ENCODE assay signal across 1 cellular context in the genomic region with DNA sequence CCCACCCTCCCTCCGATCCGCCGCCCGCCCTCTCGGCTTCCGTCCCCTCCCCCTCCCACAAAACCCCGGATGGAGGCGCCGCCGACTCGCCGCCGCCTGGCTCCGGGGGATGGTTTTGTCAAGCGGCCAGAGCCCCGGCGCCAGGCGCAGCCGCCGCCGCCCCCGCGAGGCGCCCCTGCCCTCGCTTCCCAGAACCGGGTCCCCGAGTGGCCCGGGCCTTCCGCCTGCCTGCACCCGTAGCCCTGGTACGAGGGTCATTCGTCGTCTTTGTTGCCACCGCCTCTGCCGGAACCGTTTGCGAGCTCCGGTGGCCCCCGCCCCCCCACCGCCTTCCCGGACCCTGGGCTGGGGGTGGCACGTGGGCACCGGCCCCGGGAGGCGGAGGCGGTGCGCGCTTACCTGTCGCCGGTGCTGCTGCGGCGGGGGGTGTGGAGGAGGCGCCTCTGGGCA.
TF ChIP-seq lines count a peak whose summit lies in the region.

No MANE protein-coding gene starts in this region.

TF ChIP-seq in K562, 482 proteins besides CTCF, POLR2A, EP300 and RAD21 (continued from another document and continues in another):
- TF ChIP-seq, protein P1, sequence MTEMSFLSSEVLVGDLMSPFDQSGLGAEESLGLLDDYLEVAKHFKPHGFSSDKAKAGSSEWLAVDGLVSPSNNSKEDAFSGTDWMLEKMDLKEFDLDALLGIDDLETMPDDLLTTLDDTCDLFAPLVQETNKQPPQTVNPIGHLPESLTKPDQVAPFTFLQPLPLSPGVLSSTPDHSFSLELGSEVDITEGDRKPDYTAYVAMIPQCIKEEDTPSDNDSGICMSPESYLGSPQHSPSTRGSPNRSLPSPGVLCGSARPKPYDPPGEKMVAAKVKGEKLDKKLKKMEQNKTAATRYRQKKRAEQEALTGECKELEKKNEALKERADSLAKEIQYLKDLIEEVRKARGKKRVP (CRISPR knock-in tag; IDR thresholded peaks at IDR 0.05): no peak
- TF ChIP-seq STAT5A (IDR thresholded peaks at IDR 0.05; ENCODE audit: borderline replicate concordance, low read length): peak; percentile 9; the same call in 1 of the 2 replicates
- TF ChIP-seq NR3C1 (CRISPR knock-in tag; IDR thresholded peaks at IDR 0.05): 0 out of 2 replicates have a peak, but pooled peaks have one; percentile 35
- TF ChIP-seq SRSF3 (IDR thresholded peaks at IDR 0.05; ENCODE audit: insufficient read depth, low read length): peak; percentile 40; the same call in 1 of the 2 replicates
- TF ChIP-seq, protein P2, sequence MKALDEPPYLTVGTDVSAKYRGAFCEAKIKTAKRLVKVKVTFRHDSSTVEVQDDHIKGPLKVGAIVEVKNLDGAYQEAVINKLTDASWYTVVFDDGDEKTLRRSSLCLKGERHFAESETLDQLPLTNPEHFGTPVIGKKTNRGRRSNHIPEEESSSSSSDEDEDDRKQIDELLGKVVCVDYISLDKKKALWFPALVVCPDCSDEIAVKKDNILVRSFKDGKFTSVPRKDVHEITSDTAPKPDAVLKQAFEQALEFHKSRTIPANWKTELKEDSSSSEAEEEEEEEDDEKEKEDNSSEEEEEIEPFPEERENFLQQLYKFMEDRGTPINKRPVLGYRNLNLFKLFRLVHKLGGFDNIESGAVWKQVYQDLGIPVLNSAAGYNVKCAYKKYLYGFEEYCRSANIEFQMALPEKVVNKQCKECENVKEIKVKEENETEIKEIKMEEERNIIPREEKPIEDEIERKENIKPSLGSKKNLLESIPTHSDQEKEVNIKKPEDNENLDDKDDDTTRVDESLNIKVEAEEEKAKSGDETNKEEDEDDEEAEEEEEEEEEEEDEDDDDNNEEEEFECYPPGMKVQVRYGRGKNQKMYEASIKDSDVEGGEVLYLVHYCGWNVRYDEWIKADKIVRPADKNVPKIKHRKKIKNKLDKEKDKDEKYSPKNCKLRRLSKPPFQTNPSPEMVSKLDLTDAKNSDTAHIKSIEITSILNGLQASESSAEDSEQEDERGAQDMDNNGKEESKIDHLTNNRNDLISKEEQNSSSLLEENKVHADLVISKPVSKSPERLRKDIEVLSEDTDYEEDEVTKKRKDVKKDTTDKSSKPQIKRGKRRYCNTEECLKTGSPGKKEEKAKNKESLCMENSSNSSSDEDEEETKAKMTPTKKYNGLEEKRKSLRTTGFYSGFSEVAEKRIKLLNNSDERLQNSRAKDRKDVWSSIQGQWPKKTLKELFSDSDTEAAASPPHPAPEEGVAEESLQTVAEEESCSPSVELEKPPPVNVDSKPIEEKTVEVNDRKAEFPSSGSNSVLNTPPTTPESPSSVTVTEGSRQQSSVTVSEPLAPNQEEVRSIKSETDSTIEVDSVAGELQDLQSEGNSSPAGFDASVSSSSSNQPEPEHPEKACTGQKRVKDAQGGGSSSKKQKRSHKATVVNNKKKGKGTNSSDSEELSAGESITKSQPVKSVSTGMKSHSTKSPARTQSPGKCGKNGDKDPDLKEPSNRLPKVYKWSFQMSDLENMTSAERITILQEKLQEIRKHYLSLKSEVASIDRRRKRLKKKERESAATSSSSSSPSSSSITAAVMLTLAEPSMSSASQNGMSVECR (CRISPR knock-in tag; IDR thresholded peaks at IDR 0.05): peak; percentile 79; the same call in 1 of the 2 replicates
- TF ChIP-seq ZBTB17 (CRISPR knock-in tag; IDR thresholded peaks at IDR 0.05): peak; percentile 69; the same call in 1 of the 2 replicates
- TF ChIP-seq KLF13 (tag; IDR thresholded peaks at IDR 0.05; ENCODE audit: borderline replicate concordance, low read depth): peak; percentile 56; the same call in 1 of the 2 replicates
- TF ChIP-seq CBX1 (IDR thresholded peaks at IDR 0.05; ENCODE audit: low read depth): peak; percentile 13; the same call in 1 of the 2 replicates
- TF ChIP-seq POLR2H (tag; IDR thresholded peaks at IDR 0.05; ENCODE audit: low read depth): peak; percentile 9; the same call in 1 of the 2 replicates
- TF ChIP-seq ZFP36 (IDR thresholded peaks at IDR 0.05; ENCODE audit: low read depth, low read length, partially characterized antibody): no peak
- TF ChIP-seq XRCC5 (IDR thresholded peaks at IDR 0.05; ENCODE audit: low read depth, low read length): no peak
- TF ChIP-seq, protein P3, sequence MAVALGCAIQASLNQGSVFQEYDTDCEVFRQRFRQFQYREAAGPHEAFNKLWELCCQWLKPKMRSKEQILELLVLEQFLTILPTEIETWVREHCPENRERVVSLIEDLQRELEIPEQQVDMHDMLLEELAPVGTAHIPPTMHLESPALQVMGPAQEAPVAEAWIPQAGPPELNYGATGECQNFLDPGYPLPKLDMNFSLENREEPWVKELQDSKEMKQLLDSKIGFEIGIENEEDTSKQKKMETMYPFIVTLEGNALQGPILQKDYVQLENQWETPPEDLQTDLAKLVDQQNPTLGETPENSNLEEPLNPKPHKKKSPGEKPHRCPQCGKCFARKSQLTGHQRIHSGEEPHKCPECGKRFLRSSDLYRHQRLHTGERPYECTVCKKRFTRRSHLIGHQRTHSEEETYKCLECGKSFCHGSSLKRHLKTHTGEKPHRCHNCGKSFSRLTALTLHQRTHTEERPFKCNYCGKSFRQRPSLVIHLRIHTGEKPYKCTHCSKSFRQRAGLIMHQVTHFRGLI (CRISPR knock-in tag; IDR thresholded peaks at IDR 0.05): no peak
- TF ChIP-seq, protein P4, sequence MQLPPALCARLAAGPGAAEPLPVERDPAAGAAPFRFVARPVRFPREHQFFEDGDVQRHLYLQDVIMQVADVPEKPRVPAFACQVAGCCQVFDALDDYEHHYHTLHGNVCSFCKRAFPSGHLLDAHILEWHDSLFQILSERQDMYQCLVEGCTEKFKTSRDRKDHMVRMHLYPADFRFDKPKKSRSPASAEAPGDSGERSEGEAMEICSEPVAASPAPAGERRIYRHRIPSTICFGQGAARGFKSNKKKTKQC (CRISPR knock-in tag; IDR thresholded peaks at IDR 0.05): no peak; the same call in 1 of the 2 replicates
- TF ChIP-seq HDAC2 (IDR thresholded peaks at IDR 0.05): no peak
- TF ChIP-seq, protein P5, sequence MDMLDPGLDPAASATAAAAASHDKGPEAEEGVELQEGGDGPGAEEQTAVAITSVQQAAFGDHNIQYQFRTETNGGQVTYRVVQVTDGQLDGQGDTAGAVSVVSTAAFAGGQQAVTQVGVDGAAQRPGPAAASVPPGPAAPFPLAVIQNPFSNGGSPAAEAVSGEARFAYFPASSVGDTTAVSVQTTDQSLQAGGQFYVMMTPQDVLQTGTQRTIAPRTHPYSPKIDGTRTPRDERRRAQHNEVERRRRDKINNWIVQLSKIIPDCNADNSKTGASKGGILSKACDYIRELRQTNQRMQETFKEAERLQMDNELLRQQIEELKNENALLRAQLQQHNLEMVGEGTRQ (CRISPR knock-in tag; IDR thresholded peaks at IDR 0.05): peak; percentile 20; the same call in 1 of the 2 replicates
- TF ChIP-seq ZZZ3 (IDR thresholded peaks at IDR 0.05): no peak
- TF ChIP-seq HMGN3 (IDR thresholded peaks at IDR 0.05; ENCODE audit: borderline replicate concordance, extremely low read depth, insufficient read length, low read depth, low read length): peak; percentile 4
- TF ChIP-seq ZSCAN32 (CRISPR knock-in tag; IDR thresholded peaks at IDR 0.05): peak; percentile 47; the same call in 1 of the 2 replicates
- TF ChIP-seq ZNF644 (tag; IDR thresholded peaks at IDR 0.05; ENCODE audit: low read depth): no peak; the same call in 1 of the 2 replicates
- TF ChIP-seq MTF1 (CRISPR knock-in tag; IDR thresholded peaks at IDR 0.05; ENCODE audit: borderline replicate concordance): no peak
- TF ChIP-seq, protein P6, sequence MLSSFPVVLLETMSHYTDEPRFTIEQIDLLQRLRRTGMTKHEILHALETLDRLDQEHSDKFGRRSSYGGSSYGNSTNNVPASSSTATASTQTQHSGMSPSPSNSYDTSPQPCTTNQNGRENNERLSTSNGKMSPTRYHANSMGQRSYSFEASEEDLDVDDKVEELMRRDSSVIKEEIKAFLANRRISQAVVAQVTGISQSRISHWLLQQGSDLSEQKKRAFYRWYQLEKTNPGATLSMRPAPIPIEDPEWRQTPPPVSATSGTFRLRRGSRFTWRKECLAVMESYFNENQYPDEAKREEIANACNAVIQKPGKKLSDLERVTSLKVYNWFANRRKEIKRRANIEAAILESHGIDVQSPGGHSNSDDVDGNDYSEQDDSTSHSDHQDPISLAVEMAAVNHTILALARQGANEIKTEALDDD (IDR thresholded peaks at IDR 0.05): no peak
- TF ChIP-seq, protein P7, sequence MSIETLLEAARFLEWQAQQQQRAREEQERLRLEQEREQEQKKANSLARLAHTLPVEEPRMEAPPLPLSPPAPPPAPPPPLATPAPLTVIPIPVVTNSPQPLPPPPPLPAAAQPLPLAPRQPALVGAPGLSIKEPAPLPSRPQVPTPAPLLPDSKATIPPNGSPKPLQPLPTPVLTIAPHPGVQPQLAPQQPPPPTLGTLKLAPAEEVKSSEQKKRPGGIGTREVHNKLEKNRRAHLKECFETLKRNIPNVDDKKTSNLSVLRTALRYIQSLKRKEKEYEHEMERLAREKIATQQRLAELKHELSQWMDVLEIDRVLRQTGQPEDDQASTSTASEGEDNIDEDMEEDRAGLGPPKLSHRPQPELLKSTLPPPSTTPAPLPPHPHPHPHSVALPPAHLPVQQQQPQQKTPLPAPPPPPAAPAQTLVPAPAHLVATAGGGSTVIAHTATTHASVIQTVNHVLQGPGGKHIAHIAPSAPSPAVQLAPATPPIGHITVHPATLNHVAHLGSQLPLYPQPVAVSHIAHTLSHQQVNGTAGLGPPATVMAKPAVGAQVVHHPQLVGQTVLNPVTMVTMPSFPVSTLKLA (conservative IDR thresholded peaks at IDR 0.05): peak in 1 of 2 experiments; percentile 10; a peak in 1 of 4 replicates
- TF ChIP-seq EP400 (IDR thresholded peaks at IDR 0.05): 0 out of 2 replicates have a peak, but pooled peaks have one; percentile 21
- TF ChIP-seq, protein P8, sequence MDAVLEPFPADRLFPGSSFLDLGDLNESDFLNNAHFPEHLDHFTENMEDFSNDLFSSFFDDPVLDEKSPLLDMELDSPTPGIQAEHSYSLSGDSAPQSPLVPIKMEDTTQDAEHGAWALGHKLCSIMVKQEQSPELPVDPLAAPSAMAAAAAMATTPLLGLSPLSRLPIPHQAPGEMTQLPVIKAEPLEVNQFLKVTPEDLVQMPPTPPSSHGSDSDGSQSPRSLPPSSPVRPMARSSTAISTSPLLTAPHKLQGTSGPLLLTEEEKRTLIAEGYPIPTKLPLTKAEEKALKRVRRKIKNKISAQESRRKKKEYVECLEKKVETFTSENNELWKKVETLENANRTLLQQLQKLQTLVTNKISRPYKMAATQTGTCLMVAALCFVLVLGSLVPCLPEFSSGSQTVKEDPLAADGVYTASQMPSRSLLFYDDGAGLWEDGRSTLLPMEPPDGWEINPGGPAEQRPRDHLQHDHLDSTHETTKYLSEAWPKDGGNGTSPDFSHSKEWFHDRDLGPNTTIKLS (IDR thresholded peaks at IDR 0.05; ENCODE audit: borderline replicate concordance, low read depth): 0 out of 2 replicates have a peak, but pooled peaks have one; percentile 20
- TF ChIP-seq ZNF586 (CRISPR knock-in tag; conservative IDR thresholded peaks at IDR 0.05): no peak
- no peak for TF ChIP-seq MECOM (CRISPR knock-in tag; IDR thresholded peaks at IDR 0.05)
- TF ChIP-seq NFRKB (IDR thresholded peaks at IDR 0.05; ENCODE audit: low read depth): peak; percentile 51; the same call in 1 of the 2 replicates
- no peak for TF ChIP-seq ZNF408 (CRISPR knock-in tag; IDR thresholded peaks at IDR 0.05; ENCODE audit: low read depth)
- no peak for TF ChIP-seq GTF2A2 (tag; IDR thresholded peaks at IDR 0.05)
- TF ChIP-seq SRF (CRISPR knock-in tag; IDR thresholded peaks at IDR 0.05): 0 out of 4 replicates have a peak, but pooled peaks of 1 of the 2 experiments have one; percentile 20
- peak; percentile 43 for TF ChIP-seq POLR2B (IDR thresholded peaks at IDR 0.05; ENCODE audit: low read depth, partially characterized antibody)
- TF ChIP-seq COPS2 (conservative IDR thresholded peaks at IDR 0.05): no peak
- no peak for TF ChIP-seq ZNF175 (CRISPR knock-in tag; IDR thresholded peaks at IDR 0.05; ENCODE audit: low read depth)
- 0 out of 2 replicates have a peak, but pooled peaks have one; percentile 60 for TF ChIP-seq GATAD2B (IDR thresholded peaks at IDR 0.05; ENCODE audit: borderline replicate concordance)
- peak; percentile 65; the same call in 1 of the 2 replicates for TF ChIP-seq NR1H2 (CRISPR knock-in tag; IDR thresholded peaks at IDR 0.05)
- no peak for TF ChIP-seq ZNF146 (CRISPR knock-in tag; IDR thresholded peaks at IDR 0.05; ENCODE audit: unreplicated experiment)
- peak; percentile 29; the same call in 1 of the 2 replicates for TF ChIP-seq RBM34 (IDR thresholded peaks at IDR 0.05; ENCODE audit: borderline replicate concordance, insufficient read depth, low read length)
- TF ChIP-seq, protein P9, sequence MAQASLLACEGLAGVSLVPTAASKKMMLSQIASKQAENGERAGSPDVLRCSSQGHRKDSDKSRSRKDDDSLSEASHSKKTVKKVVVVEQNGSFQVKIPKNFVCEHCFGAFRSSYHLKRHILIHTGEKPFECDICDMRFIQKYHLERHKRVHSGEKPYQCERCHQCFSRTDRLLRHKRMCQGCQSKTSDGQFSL (CRISPR knock-in tag; IDR thresholded peaks at IDR 0.05): peak; percentile 97
- TF ChIP-seq, protein P9 (tag; IDR thresholded peaks at IDR 0.05): no peak
- peak; percentile 19; the same call in 1 of the 2 replicates for TF ChIP-seq FOXP1 (CRISPR knock-in tag; IDR thresholded peaks at IDR 0.05)
- no peak for TF ChIP-seq ZNF134 (CRISPR knock-in tag; conservative IDR thresholded peaks at IDR 0.05)
- TF ChIP-seq ZNF589 (CRISPR knock-in tag; IDR thresholded peaks at IDR 0.05; ENCODE audit: low read depth): no peak
- no peak for TF ChIP-seq ATF1 (CRISPR knock-in tag; IDR thresholded peaks at IDR 0.05)
- no peak; the same call in none of the 2 replicates for TF ChIP-seq ATF1 (tag; IDR thresholded peaks at IDR 0.05)
- TF ChIP-seq SAP30 (IDR thresholded peaks at IDR 0.05; ENCODE audit: borderline replicate concordance, insufficient read depth, low read depth, low read length, poor library complexity, severe bottlenecking): peak; percentile 58
- TF ChIP-seq, protein P10, sequence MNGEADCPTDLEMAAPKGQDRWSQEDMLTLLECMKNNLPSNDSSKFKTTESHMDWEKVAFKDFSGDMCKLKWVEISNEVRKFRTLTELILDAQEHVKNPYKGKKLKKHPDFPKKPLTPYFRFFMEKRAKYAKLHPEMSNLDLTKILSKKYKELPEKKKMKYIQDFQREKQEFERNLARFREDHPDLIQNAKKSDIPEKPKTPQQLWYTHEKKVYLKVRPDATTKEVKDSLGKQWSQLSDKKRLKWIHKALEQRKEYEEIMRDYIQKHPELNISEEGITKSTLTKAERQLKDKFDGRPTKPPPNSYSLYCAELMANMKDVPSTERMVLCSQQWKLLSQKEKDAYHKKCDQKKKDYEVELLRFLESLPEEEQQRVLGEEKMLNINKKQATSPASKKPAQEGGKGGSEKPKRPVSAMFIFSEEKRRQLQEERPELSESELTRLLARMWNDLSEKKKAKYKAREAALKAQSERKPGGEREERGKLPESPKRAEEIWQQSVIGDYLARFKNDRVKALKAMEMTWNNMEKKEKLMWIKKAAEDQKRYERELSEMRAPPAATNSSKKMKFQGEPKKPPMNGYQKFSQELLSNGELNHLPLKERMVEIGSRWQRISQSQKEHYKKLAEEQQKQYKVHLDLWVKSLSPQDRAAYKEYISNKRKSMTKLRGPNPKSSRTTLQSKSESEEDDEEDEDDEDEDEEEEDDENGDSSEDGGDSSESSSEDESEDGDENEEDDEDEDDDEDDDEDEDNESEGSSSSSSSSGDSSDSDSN (IDR thresholded peaks at IDR 0.05; ENCODE audit: borderline replicate concordance in 1 of 2, low read depth in 2 of 2, low read length in 2 of 2): peak in 1 of 2 experiments; percentile 52; a peak in 1 of 4 replicates
- no peak for TF ChIP-seq SMARCB1 (IDR thresholded peaks at IDR 0.05; ENCODE audit: insufficient read length, low read depth)
- TF ChIP-seq RBFOX2 (IDR thresholded peaks at IDR 0.05; ENCODE audit: low read depth, low read length): peak; percentile 89
